9 cellular contexts compared by ENCODE assay signal in genomic region chr6:37538107-37538506, GRCh38. TPM values are rescaled to one million over a fixed set of nuclear protein-coding genes. Genes with fewer than 3 reads are reported as not detected.
DNase-seq lines count a peak whose midpoint lies in the region; ATAC-seq and TF ChIP-seq lines count a peak whose summit lies in the region.
"Had no signal": no experiment of that assay in that cellular context is flagged by ENCODE, and none has a peak within 500 bp of the region (broad histone marks: within the 10 kb centered on the region; RNA-seq: fewer than 3 reads in every experiment).

No MANE protein-coding gene starts in this region.

- H3K4me2 ChIP-seq in PC-9: no peak overlapping the region

- CTCF ChIA-PET in BJ (lab: Yijun Ruan, JAX): interaction anchor here (0.6 to 4.5 kb wide), 14 partner anchors 9 to 160 kb away, joined by 3 to 23 read pairs (median 4); partner anchors contain the start of gene MDGA1
- CTCF ChIA-PET in PC-9 (lab: Charles Lee): interaction anchor here (0.5 to 1.9 kb wide), 6 partner anchors 9 to 1419 kb away, joined by 3 to 7 read pairs (median 4); no protein-coding TSS in a partner anchor

- ATAC-seq in GM18909 (IDR thresholded peaks at IDR 0.05; ENCODE audit: poor library complexity, unreplicated experiment): no peak

- H3K27me3 ChIP-seq in BJ (ENCODE audit: control insufficient read depth, insufficient read depth, low read length) (peaks cover 43% of the 10 kb centered on the region), PC-9 (ENCODE audit: insufficient read depth, low read depth) (no peaks in the 10 kb centered on the region)

- no peaks in the 10 kb centered on the region for H3K4me1 ChIP-seq in PC-9 (replicated peaks; ENCODE audit: insufficient read depth)

- no peaks in the 10 kb centered on the region for H3K9me3 ChIP-seq in PC-9 (ENCODE audit: insufficient read depth, low read depth)

- POLR2A ChIA-PET in BJ (lab: Charles Lee) (no interaction called here), PC-9 (lab: Charles Lee; ENCODE audit: unreplicated experiment) (no interaction called here)

- H3K36me3 ChIP-seq in BJ (ENCODE audit: control insufficient read depth, insufficient read depth, low read length) (no peaks in the 10 kb centered on the region), PC-9 (ENCODE audit: low read depth) (no peaks in the 10 kb centered on the region)

- H3K4me3 ChIP-seq in BJ (ENCODE audit: low read depth, low read length) (no peak overlapping the region), PC-9 (no peak overlapping the region)

- peaks cover 55% of the 10 kb centered on the region for H3K4me1 Mint-ChIP-seq in glutamatergic neuron (ENCODE audit: low read depth, unreplicated experiment)

- DNase-seq in BJ (ENCODE audit: low read depth) (no peak), GM13976 (ENCODE audit: low spot score) (peak; percentile 79), PC-9 (peak in 1 of 2 experiments; percentile 50), glutamatergic neuron (no peak), NOMO-1 treated with dmso at 0.1 percent for 144 hours (lab: John Stamatoyannopoulos, UW; ENCODE audit: unreplicated experiment) (no peak), NCI-H345 treated with DMSO at 0.1 percent for 48 hours (lab: John Stamatoyannopoulos, UW; ENCODE audit: unreplicated experiment) (no peak)
- DNase-seq in activated CD8-positive, alpha-beta memory T cell treated with anti-CD3 and anti-CD28 coated beads for 24 hours: no peak
- DNase-seq: NCI-H1417 treated with DMSO at 0.1 percent for 48 hours had no signal

- no peaks in the 10 kb centered on the region for H3K9me2 ChIP-seq in PC-9 (ENCODE audit: insufficient read depth)

- H4K20me1 ChIP-seq in PC-9 (ENCODE audit: insufficient read depth): no peaks in the 10 kb centered on the region

- H3K9me3 Mint-ChIP-seq in glutamatergic neuron (ENCODE audit: unreplicated experiment): peaks cover 8% of the 10 kb centered on the region

- no peaks in the 10 kb centered on the region for H3K36me3 Mint-ChIP-seq in glutamatergic neuron (ENCODE audit: unreplicated experiment)

- no TSS peak for BruUV-seq in PC-9 (replicated peaks; lab: Mats Ljungman, UMichigan)

- no peaks in the 10 kb centered on the region for H3K79me2 ChIP-seq in PC-9 (ENCODE audit: low read depth)

- TF ChIP-seq CTCF in BJ (IDR thresholded peaks at IDR 0.05; ENCODE audit: insufficient read depth, low read depth, low read length): peak; percentile 47
- TF ChIP-seq CTCF in GM13976 (IDR thresholded peaks at IDR 0.05; ENCODE audit: borderline replicate concordance, control extremely low read depth, extremely low read depth, insufficient read depth, missing control alignments): peak; percentile 44
- TF ChIP-seq CTCF in PC-9 (conservative IDR thresholded peaks at IDR 0.05): peak; percentile 69
- TF ChIP-seq CTCF in glutamatergic neuron (IDR thresholded peaks at IDR 0.05; ENCODE audit: partially characterized antibody, unreplicated experiment): no peak

- H3F3A ChIP-seq in PC-9 (ENCODE audit: insufficient read depth, low read depth): no peaks in the 10 kb centered on the region

- intact Hi-C loops in PC-9 (cut with micrococcal nuclease; ENCODE audit: unreplicated experiment): loop anchor here (1.0 to 10.0 kb wide), 4 partner anchors 53 to 954 kb away; no protein-coding TSS in a partner anchor

- no peak overlapping the region for H2AFZ ChIP-seq in PC-9

- H3K4me3 Mint-ChIP-seq in glutamatergic neuron (ENCODE audit: unreplicated experiment): peak overlapping the region; percentile 71

- in situ Hi-C loops in GM13976 (cut with MboI; ENCODE audit: low sequenced_read_pairs, unreplicated experiment): no loop called here

- H3K27me3 Mint-ChIP-seq in glutamatergic neuron (ENCODE audit: unreplicated experiment): peaks cover 18% of the 10 kb centered on the region

- H3K27ac ChIP-seq in PC-9: no peak overlapping the region

- H3K27ac Mint-ChIP-seq in glutamatergic neuron (ENCODE audit: unreplicated experiment): peak overlapping the region; percentile 85

RNA-seq across cellular contexts. Expression of gene CCDC167, which starts 38.4 kb away (rescaled TPM):
- 31.8 and 34.4 TPM in 2 replicates for polyA plus RNA-seq in BJ (2011; rRNA removed)
- 8.7 and 11.0 TPM in 2 replicates for polyA minus RNA-seq in BJ (2011; rRNA and poly(A)+ RNA removed)
- total RNA-seq in PC-9 (2021) (29.4 and 33.5 TPM in 2 replicates), glutamatergic neuron (ENCODE audit: unreplicated experiment) (58.4 TPM)
